20 cellular contexts compared by ENCODE assay signal in genomic region chr12:6941786-6942185, GRCh38. TPM values are rescaled to one million over a fixed set of nuclear protein-coding genes. Genes with fewer than 3 reads are reported as not detected.
DNase-seq lines count a peak whose midpoint lies in the region; ATAC-seq and TF ChIP-seq lines count a peak whose summit lies in the region.
"Had no signal": no experiment of that assay in that cellular context is flagged by ENCODE, and none has a peak within 500 bp of the region (broad histone marks: within the 10 kb centered on the region; RNA-seq: fewer than 3 reads in every experiment).

No MANE protein-coding gene starts in this region.

- H3K4me3 Mint-ChIP-seq in naive thymus-derived CD4-positive, alpha-beta T cell, result peak overlapping the region in 2 of 10 donors; percentile 60 to 93
- H3K4me3 Mint-ChIP-seq in CD14-positive monocyte, result no peak overlapping the region
- H3K4me3 Mint-ChIP-seq: endodermal cell had no signal

- peaks cover 0 to 7% (median 0%) of the 10 kb centered on the region in 11 donors for H3K9me3 Mint-ChIP-seq in naive thymus-derived CD4-positive, alpha-beta T cell
- H3K9me3 Mint-ChIP-seq in CD14-positive monocyte, result peaks cover 0 to 2% (median 0%) of the 10 kb centered on the region in 7 donors
- H3K9me3 Mint-ChIP-seq: endodermal cell had no signal

- WGBS in adrenal gland, 4 donors, result 50 to 62% (median 58%) methylated on average over 7 to 13 of the region's 13 CpGs
- WGBS in tibial nerve, 2 donors, result 76 to 77% methylated on average over 13 of the region's 13 CpGs

- H3K36me3 ChIP-seq in adrenal gland (replicated peaks in 1 of 2) (no peaks in the 10 kb centered on the region), tibial nerve (peaks cover 0 to 42% (median 3%) of the 10 kb centered on the region in 3 donors)
- H3K36me3 ChIP-seq in naive thymus-derived CD4-positive, alpha-beta T cell (ENCODE audit: control insufficient read depth in 2 of 3, insufficient read depth in 3 of 3, low read length in 3 of 3), result peaks cover 0 to 9% (median 0%) of the 10 kb centered on the region in 3 experiments
- H3K36me3 ChIP-seq: vagina had no signal

- DNase-seq in left cardiac atrium (peak; percentile 29), Right ventricle myocardium inferior (ENCODE audit: missing footprints) (no peak), adrenal gland (peak; percentile 64 to 76 (median 69)), tibial nerve (ENCODE audit: low spot score in 2 of 2) (no peak), CD14-positive monocyte (ENCODE audit: low spot score) (no peak), NCI-H526 (lab: John Stamatoyannopoulos, UW) (no peak)
- DNase-seq in naive thymus-derived CD4-positive, alpha-beta T cell, result no peak
- DNase-seq: activated CD4-positive, alpha-beta T cell treated with anti-CD3 and anti-CD28 coated beads for 4 hours; central memory CD4-positive, alpha-beta T cell; NCI-H146; SJCRH30; stimulated activated naive CD8-positive, alpha-beta T cell treated with anti-CD3 and anti-CD28 coated beads, Interleukin-15, Interleukin-2, amounts not matched to agents 100 U/mL and 50 U/mL, for 24 hours had no signal

- H3K27me3 Mint-ChIP-seq in naive thymus-derived CD4-positive, alpha-beta T cell, result no peaks in the 10 kb centered on the region
- peaks cover 0 to 2% (median 0%) of the 10 kb centered on the region in 3 donors for H3K27me3 Mint-ChIP-seq in CD14-positive monocyte (ENCODE audit: low read depth in 3 of 3)
- H3K27me3 Mint-ChIP-seq: activated naive CD8-positive, alpha-beta T cell had no signal

- H3K27me3 ChIP-seq in adrenal gland, result no peaks in the 10 kb centered on the region
- H3K27me3 ChIP-seq in naive thymus-derived CD4-positive, alpha-beta T cell (ENCODE audit: control insufficient read depth in 2 of 2, insufficient read depth in 2 of 2, low read length in 2 of 2), result no peaks in the 10 kb centered on the region
- no peaks in the 10 kb centered on the region for H3K27me3 ChIP-seq in tibial nerve
- H3K27me3 ChIP-seq: SJCRH30, vagina had no signal

- CTCF ChIA-PET in naive thymus-derived CD4-positive, alpha-beta T cell (lab: Charles Lee), result interaction anchor here (1.3 to 11.7 kb wide), 4 partner anchors 20 to 27 kb away, joined by 4 to 460 read pairs (median 6); no protein-coding TSS in a partner anchor

- peaks cover 0 to 10% (median 0%) of the 10 kb centered on the region in 5 donors for H3K36me3 Mint-ChIP-seq in naive thymus-derived CD4-positive, alpha-beta T cell
- H3K36me3 Mint-ChIP-seq in CD14-positive monocyte, result peaks cover 1 to 3% of the 10 kb centered on the region in 2 donors

- intact Hi-C loops in left cardiac atrium (cut with DNase I), result no loop called here
- intact Hi-C loops in Right ventricle myocardium inferior (cut with DNase I), result loop anchor here (2.0 to 5.0 kb wide), 2 partner anchors 15 to 69 kb away; partner anchors contain the start of genes ATN1 and SPSB2
- intact Hi-C loops in adrenal gland (cut with DNase I), result no loop called here
- intact Hi-C loops in naive thymus-derived CD4-positive, alpha-beta T cell (cut with micrococcal nuclease), result loop anchor here in 1 of 2 donors (2.0 kb wide), 1 partner anchor 189 kb away; the partner anchor contains the start of gene MLF2
- intact Hi-C loops in CD14-positive monocyte (cut with micrococcal nuclease), result loop anchor here in 1 of 2 donors (5.0 kb wide), 1 partner anchor 69 kb away; the partner anchor contains the start of gene SPSB2

- peaks cover 23 to 62% (median 48%) of the 10 kb centered on the region in 7 donors for H3K4me1 Mint-ChIP-seq in naive thymus-derived CD4-positive, alpha-beta T cell
- H3K4me1 Mint-ChIP-seq in CD14-positive monocyte, result peaks cover 48% of the 10 kb centered on the region

- H3K4me1 ChIP-seq in adrenal gland (replicated peaks in 1 of 2), result peaks cover 33 to 65% of the 10 kb centered on the region in 2 donors
- peaks cover 31 to 36% of the 10 kb centered on the region in 2 donors for H3K4me1 ChIP-seq in naive thymus-derived CD4-positive, alpha-beta T cell (ENCODE audit: control insufficient read depth in 2 of 2, insufficient read depth in 2 of 2, low read length in 2 of 2)
- peaks cover 0 to 66% (median 38%) of the 10 kb centered on the region in 4 donors for H3K4me1 ChIP-seq in tibial nerve

- POLR2A ChIA-PET in naive thymus-derived CD4-positive, alpha-beta T cell (lab: Charles Lee), result interaction anchor here (0.8 to 23.3 kb wide), 6 partner anchors 1 to 69 kb away, joined by 5 to 1270 read pairs (median 208); partner anchors contain the start of genes ATN1, C12orf57, EMG1 and ENO2

- H3K4me3 ChIP-seq in adrenal gland, result no peak overlapping the region
- no peak overlapping the region for H3K4me3 ChIP-seq in naive thymus-derived CD4-positive, alpha-beta T cell (ENCODE audit: low read length)
- H3K4me3 ChIP-seq in tibial nerve, result no peak overlapping the region
- H3K4me3 ChIP-seq: SJCRH30, vagina had no signal

- no peak for TF ChIP-seq EP300 in tibial nerve (IDR thresholded peaks at IDR 0.05)

- ATAC-seq in left cardiac atrium (no peak), Right ventricle myocardium inferior (no peak), GM21360 (IDR thresholded peaks at IDR 0.05; ENCODE audit: unreplicated experiment) (no peak)
- ATAC-seq in naive thymus-derived CD4-positive, alpha-beta T cell, result no peak
- ATAC-seq: left colon; stimulated activated naive CD8-positive, alpha-beta T cell treated with anti-CD3 and anti-CD28 coated beads, Interleukin-15, Interleukin-2, amounts not matched to agents 100 U/mL and 50 U/mL, for 24 hours had no signal

- H3K9me3 ChIP-seq in adrenal gland (replicated peaks in 1 of 3) (no peaks in the 10 kb centered on the region), tibial nerve (no peaks in the 10 kb centered on the region)
- no peaks in the 10 kb centered on the region for H3K9me3 ChIP-seq in naive thymus-derived CD4-positive, alpha-beta T cell (ENCODE audit: control insufficient read depth in 2 of 3, low read length in 3 of 3)
- H3K9me3 ChIP-seq: SJCRH30, vagina had no signal

- peak overlapping the region in 4 of 5 donors; percentile 9 to 97 (median 95) for H3K27ac ChIP-seq in adrenal gland
- H3K27ac ChIP-seq in naive thymus-derived CD4-positive, alpha-beta T cell (ENCODE audit: low read depth, low read length), result no peak overlapping the region
- peak overlapping the region in 3 of 4 donors; percentile 89 to 98 (median 96) for H3K27ac ChIP-seq in tibial nerve
- H3K27ac ChIP-seq: SJCRH30 had no signal

- peak overlapping the region in 5 of 9 donors; percentile 54 to 100 (median 96) for H3K27ac Mint-ChIP-seq in naive thymus-derived CD4-positive, alpha-beta T cell
- no peak overlapping the region for H3K27ac Mint-ChIP-seq in CD14-positive monocyte

- TF ChIP-seq POLR2A in adrenal gland (IDR thresholded peaks at IDR 0.05) (no peak), tibial nerve (IDR thresholded peaks at IDR 0.05) (no peak)

- TF ChIP-seq CTCF in adrenal gland (IDR thresholded peaks at IDR 0.05) (no peak), tibial nerve (IDR thresholded peaks at IDR 0.05) (no peak), CD14-positive monocyte (IDR thresholded peaks at IDR 0.05) (no peak)

RNA-seq across cellular contexts. Expression of gene RNU7-1, which starts 1.8 kb away (rescaled TPM):
- total RNA-seq in left cardiac atrium, result not detected
- not detected for total RNA-seq in Right ventricle myocardium inferior
- not detected for total RNA-seq in adrenal gland
- not detected for polyA plus RNA-seq in adrenal gland
- not detected for total RNA-seq in naive thymus-derived CD4-positive, alpha-beta T cell
- not detected for polyA plus RNA-seq in naive thymus-derived CD4-positive, alpha-beta T cell
- not detected for total RNA-seq in tibial nerve
- not detected for polyA plus RNA-seq in CD14-positive monocyte
- total RNA-seq: endodermal cell, fibroblast of villous mesenchyme, H4, HT1080, left colon, SJCRH30, vagina had no signal

RNA-seq across cellular contexts. Expression of gene C12orf57, which starts 2.0 kb away (rescaled TPM):
- 100 to 1,000 TPM; 249 to 282 TPM for total RNA-seq in left cardiac atrium
- total RNA-seq in Right ventricle myocardium inferior, result 250 TPM
- 100 to 1,000 TPM; 152 to 505 (median 289) TPM for total RNA-seq in adrenal gland
- 100 to 1,000 TPM in 2 of 3 donors, 10 to 100 TPM in 1; 58.4 to 335 (median 271) TPM for polyA plus RNA-seq in adrenal gland
- 100 to 1,000 TPM; 148 to 592 (median 362) TPM for total RNA-seq in naive thymus-derived CD4-positive, alpha-beta T cell
- polyA plus RNA-seq in naive thymus-derived CD4-positive, alpha-beta T cell, result 100 to 1,000 TPM; 394 to 401 TPM
- 100 to 1,000 TPM; 569 to 764 (median 665) TPM for total RNA-seq in tibial nerve
- polyA plus RNA-seq in CD14-positive monocyte, result 10 to 100 TPM; 19.1 to 24.2 TPM

RNA-seq across cellular contexts. Expression of gene PTPN6, which starts 9.4 kb away (rescaled TPM):
- 10 to 100 TPM; 13.0 to 18.9 TPM for total RNA-seq in left cardiac atrium
- 9.1 TPM for total RNA-seq in Right ventricle myocardium inferior
- total RNA-seq in adrenal gland, result 10 to 100 TPM; 24.5 to 86.2 (median 63.5) TPM
- polyA plus RNA-seq in adrenal gland, result 100 to 1,000 TPM in 2 of 3 donors, 10 to 100 TPM in 1; 36.2 to 204 (median 127) TPM
- 100 to 1,000 TPM; 141 to 390 (median 242) TPM for total RNA-seq in naive thymus-derived CD4-positive, alpha-beta T cell
- 100 to 1,000 TPM; 210 to 387 TPM for polyA plus RNA-seq in naive thymus-derived CD4-positive, alpha-beta T cell
- 10 to 100 TPM; 11.9 to 31.5 (median 20.8) TPM for total RNA-seq in tibial nerve
- polyA plus RNA-seq in CD14-positive monocyte, result 100 to 1,000 TPM; 449 to 562 TPM
- total RNA-seq: fibroblast of villous mesenchyme, H4 had no signal

RNA-seq across cellular contexts. Expression of gene ATN1, which starts 14.0 kb away (rescaled TPM):
- total RNA-seq in left cardiac atrium, result 10 to 100 TPM; 75.3 to 83.1 TPM
- 78.9 TPM for total RNA-seq in Right ventricle myocardium inferior
- 100 to 1,000 TPM in 4 of 8 donors, 10 to 100 TPM in 4; 51.0 to 263 (median 110) TPM for total RNA-seq in adrenal gland
- polyA plus RNA-seq in adrenal gland, result 100 to 1,000 TPM in 2 of 3 donors, 10 to 100 TPM in 1; 57.4 to 482 (median 258) TPM
- 10 to 100 TPM; 29.5 to 42.2 (median 34.4) TPM for total RNA-seq in naive thymus-derived CD4-positive, alpha-beta T cell
- polyA plus RNA-seq in naive thymus-derived CD4-positive, alpha-beta T cell, result 1 to 10 TPM in 1 of 2 donors, under 1 TPM in 1; 0.95 to 2.0 TPM
- total RNA-seq in tibial nerve, result 100 to 1,000 TPM in 3 of 4 donors, 10 to 100 TPM in 1; 92.2 to 260 (median 123) TPM
- polyA plus RNA-seq in CD14-positive monocyte, result under 1 TPM in 1 of 2 donors, not detected in 1; 0.40 TPM

RNA-seq across cellular contexts. Expression of gene ENO2, which starts 27.4 kb away (rescaled TPM):
- 10 to 100 TPM; 12.8 to 24.9 TPM for total RNA-seq in left cardiac atrium
- total RNA-seq in Right ventricle myocardium inferior, result 10.2 TPM
- total RNA-seq in adrenal gland, result 10 to 100 TPM in 7 of 8 donors, 1 to 10 TPM in 1; 8.0 to 53.6 (median 35.1) TPM
- 100 to 1,000 TPM in 1 of 3 donors, 10 to 100 TPM in 2; 29.5 to 113 (median 42.3) TPM for polyA plus RNA-seq in adrenal gland
- 100 to 1,000 TPM in 3 of 5 experiments, 10 to 100 TPM in 2; 65.3 to 193 (median 178) TPM for total RNA-seq in naive thymus-derived CD4-positive, alpha-beta T cell
- 10 to 100 TPM; 22.5 to 31.0 TPM for polyA plus RNA-seq in naive thymus-derived CD4-positive, alpha-beta T cell
- 10 to 100 TPM; 14.0 to 25.8 (median 15.9) TPM for total RNA-seq in tibial nerve
- polyA plus RNA-seq in CD14-positive monocyte, result under 1 TPM; 0.09 to 0.19 TPM

Comparison
In these comparisons a context has a peak if more than half of its experiments do, and no peak if none do; other contexts are left out.
1. DNase-seq: peak in left cardiac atrium (single experiment) and adrenal gland (7 of 7); none in Right ventricle myocardium inferior (single experiment), naive thymus-derived CD4-positive, alpha-beta T cell (0 of 9), tibial nerve (0 of 2), CD14-positive monocyte (single experiment) and NCI-H526 (0 of 2).
2. H3K27ac Mint-ChIP-seq: peak in naive thymus-derived CD4-positive, alpha-beta T cell (5 of 9); none in CD14-positive monocyte (0 of 7).